In the genomic region with DNA sequence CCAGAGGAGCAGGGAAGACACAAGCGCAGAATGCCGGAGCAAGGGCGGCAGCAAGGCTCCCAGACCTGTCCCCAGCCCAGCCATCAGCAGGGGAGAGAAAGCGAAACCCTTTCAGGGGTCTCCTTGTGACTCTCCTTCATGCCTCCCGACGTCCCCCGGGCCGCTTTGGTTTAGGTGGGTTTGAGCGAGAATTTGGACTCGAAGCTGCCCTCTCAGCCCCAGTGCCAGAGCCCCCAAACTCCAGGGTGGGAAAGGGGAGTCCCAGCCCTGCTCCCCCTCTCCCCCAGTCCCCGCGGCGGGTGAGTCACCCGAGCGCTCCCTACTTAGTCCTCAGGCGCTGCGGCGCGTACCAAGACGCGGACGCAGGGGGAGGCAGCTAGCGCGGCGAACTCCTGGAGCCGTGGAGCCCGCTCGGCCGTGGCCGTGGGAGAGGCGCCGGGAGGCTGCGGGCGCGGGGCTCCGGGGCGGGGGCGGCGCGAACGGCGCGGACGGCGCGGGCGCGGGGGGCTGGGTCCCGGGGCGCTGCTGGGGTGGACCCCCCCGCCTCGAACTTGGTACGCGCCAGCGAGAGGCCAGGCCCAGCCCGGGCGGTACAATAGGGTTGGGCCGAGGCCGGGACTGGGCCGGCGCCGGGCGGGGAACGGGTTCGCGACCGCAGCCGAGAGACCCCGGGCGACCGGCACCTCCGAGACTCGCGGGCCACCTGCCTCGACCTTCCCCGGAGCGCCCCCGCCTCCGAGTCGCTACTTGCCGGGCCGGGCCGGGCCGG, we compare ENCODE assay signal across 8 cellular contexts. TPM values are rescaled to one million over a fixed set of nuclear protein-coding genes. Genes with fewer than 3 reads are reported as not detected.
DNase-seq lines count a peak whose midpoint lies in the region; ATAC-seq and TF ChIP-seq lines count a peak whose summit lies in the region.

A gene (plus strand): TSS at position 601 of the 769 bp plus-strand sequence. CDS start 258 bp downstream, outside the sequence.

- H2AFZ ChIP-seq in SK-N-SH (ENCODE audit: low read depth) = peak within 1 kb of the TSS; percentile 32; the same call in 1 of the 2 replicates

- TF ChIP-seq EP300 in SK-N-SH (IDR thresholded peaks at IDR 0.05; ENCODE audit: borderline replicate concordance in 1 of 2, low read depth in 1 of 2, low read length in 1 of 2) = no peak

- peaks cover 66% of the 10 kb centered on the region for H3K4me1 Mint-ChIP-seq in activated naive CD4-positive, alpha-beta T cell treated with anti-CD3 and anti-CD28 coated beads for 36 hours (ENCODE audit: low read depth)

- TF ChIP-seq CTCF in SK-N-SH (IDR thresholded peaks at IDR 0.05) = no peak
- TF ChIP-seq CTCF in omental fat pad (IDR thresholded peaks at IDR 0.05) = no peak

- H3K79me2 ChIP-seq in SK-N-SH (ENCODE audit: insufficient read depth) = peaks cover 60% of the 10 kb centered on the region

- POLR2A ChIA-PET in SK-N-SH (lab: Yijun Ruan, JAX) = interaction anchor here (0.7 to 1.3 kb wide), 3 partner anchors 22 to 68 kb away, joined by 3 read pairs; a partner anchor contains a TSS

- peak within 1 kb of the TSS; percentile 87 to 99 for H3K4me3 ChIP-seq in SK-N-SH (ENCODE audit: low read depth in 2 of 2, low read length in 1 of 2)

- H3K4me1 ChIP-seq in SK-N-SH (ENCODE audit: control insufficient read depth in 1 of 2, insufficient read depth in 2 of 2, low read depth in 1 of 2, low read length in 1 of 2) = peaks cover 39 to 46% of the 10 kb centered on the region in 2 experiments

- CTCF ChIA-PET in SK-N-SH (lab: Yijun Ruan, JAX) = interaction anchor here (0.7 to 5.6 kb wide), 7 partner anchors 32 to 187 kb away, joined by 3 to 49 read pairs (median 4); a partner anchor contains a TSS
- CTCF ChIA-PET in activated naive CD4-positive, alpha-beta T cell treated with anti-CD3 and anti-CD28 coated beads for 36 hours (lab: Charles Lee) = interaction anchor here (0.6 to 2.3 kb wide), 2 partner anchors 130 to 264 kb away, joined by 3 to 7 read pairs; no protein-coding TSS in a partner anchor

- no peaks in the 10 kb centered on the region for H3K9me3 ChIP-seq in KOPT-K1 (ENCODE audit: insufficient read depth, low read length, poor library complexity, severe bottlenecking)
- no peaks in the 10 kb centered on the region for H3K9me3 ChIP-seq in SK-N-SH

- peaks cover 13% of the 10 kb centered on the region for H3F3A ChIP-seq in SK-N-SH (replicated peaks; ENCODE audit: insufficient read depth)

- intact Hi-C loops in activated naive CD4-positive, alpha-beta T cell treated with anti-CD3 and anti-CD28 coated beads for 36 hours (cut with micrococcal nuclease) = loop anchor here (1.0 to 10.0 kb wide), 5 partner anchors 33 to 1359 kb away; a partner anchor contains a TSS

- H3K27me3 ChIP-seq in SK-N-SH (ENCODE audit: insufficient read depth) = no peaks in the 10 kb centered on the region

- peaks cover 38% of the 10 kb centered on the region for H4K20me1 ChIP-seq in SK-N-SH (ENCODE audit: insufficient read depth)

- DNase-seq in DMS153 (lab: John Stamatoyannopoulos, UW) = peak; percentile 59
- peak; percentile 94 for DNase-seq in SK-N-SH
- peak; percentile 88 for DNase-seq in activated naive CD4-positive, alpha-beta T cell treated with anti-CD3 and anti-CD28 coated beads for 36 hours
- peak; percentile 90 for DNase-seq in globus pallidus (ENCODE audit: low spot score)
- DNase-seq in omental fat pad (ENCODE audit: low spot score) = peak; percentile 67

- peaks cover 6% of the 10 kb centered on the region for H3K36me3 Mint-ChIP-seq in activated naive CD4-positive, alpha-beta T cell treated with anti-CD3 and anti-CD28 coated beads for 36 hours (ENCODE audit: low read depth)

- H3K27ac Mint-ChIP-seq in activated naive CD4-positive, alpha-beta T cell treated with anti-CD3 and anti-CD28 coated beads for 36 hours = peak within 1 kb of the TSS; percentile 94

- H3K27ac ChIP-seq in KOPT-K1 (ENCODE audit: low read depth, low read length, poor library complexity, severe bottlenecking) (peak within 1 kb of the TSS; percentile 89), SK-N-SH (ENCODE audit: low read depth in 2 of 2, low read length in 1 of 2) (peak within 1 kb of the TSS; percentile 90 to 98), temporal lobe (ENCODE audit: low read depth, low read length) (peak within 1 kb of the TSS; percentile 100)

- no peak for TF ChIP-seq RAD21 in SK-N-SH (IDR thresholded peaks at IDR 0.05; ENCODE audit: low read length)

- peak within 1 kb of the TSS; percentile 90 for H3K4me3 Mint-ChIP-seq in activated naive CD4-positive, alpha-beta T cell treated with anti-CD3 and anti-CD28 coated beads for 36 hours

- WGBS in SK-N-SH (ENCODE audit: low lambda C conversion rate) = 0% methylated on average over 9 of the region's 84 CpGs

- no peaks in the 10 kb centered on the region for H3K27me3 Mint-ChIP-seq in activated naive CD4-positive, alpha-beta T cell treated with anti-CD3 and anti-CD28 coated beads for 36 hours (ENCODE audit: low read depth)

- H3K9me3 Mint-ChIP-seq in activated naive CD4-positive, alpha-beta T cell treated with anti-CD3 and anti-CD28 coated beads for 36 hours = no peaks in the 10 kb centered on the region

- H3K9me2 ChIP-seq in SK-N-SH = no peaks in the 10 kb centered on the region

- peak; percentile 46 for ATAC-seq in GM21576 (IDR thresholded peaks at IDR 0.05; ENCODE audit: unreplicated experiment)
- ATAC-seq in omental fat pad (ENCODE audit: low FRiP score) = peak; percentile 88

- H3K36me3 ChIP-seq in KOPT-K1 (ENCODE audit: insufficient read depth, low read length) (0 out of 2 replicates have a peak, but pooled peaks cover 6% of the 10 kb centered on the region), SK-N-SH (replicated peaks in 1 of 2; ENCODE audit: control insufficient read depth in 1 of 2, insufficient read depth in 2 of 2, low read length in 1 of 2) (peaks cover 6 to 8% of the 10 kb centered on the region in 2 experiments)

- peak within 1 kb of the TSS; percentile 98 for H3K4me2 ChIP-seq in SK-N-SH

- H3K9ac ChIP-seq in SK-N-SH = peak within 1 kb of the TSS; percentile 98

TF ChIP-seq in SK-N-SH, 30 proteins besides CTCF, POLR2A, EP300 and RAD21:
- peak; percentile 91 for TF ChIP-seq FOSL2 (IDR thresholded peaks at IDR 0.05; ENCODE audit: borderline replicate concordance, low read depth)
- no peak for TF ChIP-seq NRF1 (IDR thresholded peaks at IDR 0.05; ENCODE audit: low read depth, low read length)
- peak; percentile 32; the same call in 1 of the 2 replicates for TF ChIP-seq MXI1 (IDR thresholded peaks at IDR 0.05; ENCODE audit: low read depth, low read length)
- TF ChIP-seq TAF1 (IDR thresholded peaks at IDR 0.05; ENCODE audit: borderline replicate concordance, low read depth, low read length) = peak; percentile 52; the same call in 1 of the 2 replicates
- peak; percentile 80; the same call in 1 of the 2 replicates for TF ChIP-seq JUND (IDR thresholded peaks at IDR 0.05)
- TF ChIP-seq POLR2AphosphoS5 (IDR thresholded peaks at IDR 0.05; ENCODE audit: low read depth, low read length) = peak; percentile 54
- TF ChIP-seq ELF1 (IDR thresholded peaks at IDR 0.05) = no peak
- TF ChIP-seq SIN3A (IDR thresholded peaks at IDR 0.05; ENCODE audit: borderline replicate concordance, low read depth, low read length) = peak; percentile 41; the same call in 1 of the 2 replicates
TF ChIP-seq in SK-N-SH: peak in this region for 6.

RNA-seq across cellular contexts. Expression of the gene that starts here (rescaled TPM):
- 40.6 and 69.9 TPM in 2 replicates for polyA plus RNA-seq in SK-N-SH (2012; rRNA removed)
- 78.2 and 85.1 TPM in 2 replicates for polyA plus RNA-seq in SK-N-SH (2012; cell fraction: cytosol; rRNA removed)
- polyA plus RNA-seq in SK-N-SH (2012; cell fraction: nucleus; rRNA removed) = 137 and 148 TPM in 2 replicates
- total RNA-seq in activated naive CD4-positive, alpha-beta T cell treated with anti-CD3 and anti-CD28 coated beads for 36 hours = 100 to 1,000 TPM; 106 TPM
- 100 to 1,000 TPM in 3 of 4 donors, 10 to 100 TPM in 1; 73.3 to 244 (median 115) TPM for total RNA-seq in omental fat pad
- 52.9 TPM for total RNA-seq in temporal lobe

Comparison
In these comparisons a context has a peak if more than half of its experiments do, and no peak if none do; other contexts are left out.
1. Peak in every context shown above with its lines: DNase-seq, ATAC-seq, H3K4me3 ChIP-seq and H3K27ac ChIP-seq.